Comparison of ENCODE assay signal across 2 cellular contexts in genomic region chr1:154422521-154422920, GRCh38.
TF ChIP-seq lines count a peak whose summit lies in the region.

No MANE protein-coding gene starts in this region.

TF ChIP-seq in liver, 16 proteins besides CTCF, POLR2A, EP300 and RAD21:
- TF ChIP-seq GABPA (IDR thresholded peaks at IDR 0.05 in 1 of 2, conservative IDR thresholded peaks at IDR 0.05 in 1 of 2) (no peak), FOXA1 (IDR thresholded peaks at IDR 0.05) (no peak), RXRA (IDR thresholded peaks at IDR 0.05) (no peak), JUND (IDR thresholded peaks at IDR 0.05) (no peak), SP1 (IDR thresholded peaks at IDR 0.05) (no peak), HNF4G (IDR thresholded peaks at IDR 0.05) (no peak), EGR1 (IDR thresholded peaks at IDR 0.05; ENCODE audit: low read depth in 2 of 2) (no peak), YY1 (IDR thresholded peaks at IDR 0.05) (no peak), HNF4A (conservative IDR thresholded peaks at IDR 0.05) (no peak), FOXA2 (IDR thresholded peaks at IDR 0.05) (no peak), MAX (IDR thresholded peaks at IDR 0.05) (no peak), REST (IDR thresholded peaks at IDR 0.05) (no peak), ZBTB33 (IDR thresholded peaks at IDR 0.05) (no peak), ATF3 (IDR thresholded peaks at IDR 0.05) (no peak), TAF1 (conservative IDR thresholded peaks at IDR 0.05) (no peak), NR2F2 (IDR thresholded peaks at IDR 0.05) (no peak)

TF ChIP-seq in HepG2, 621 proteins besides CTCF, POLR2A, EP300 and RAD21:
- TF ChIP-seq FIP1L1 (IDR thresholded peaks at IDR 0.05; ENCODE audit: borderline replicate concordance, insufficient read depth, low read depth, low read length) (no peak), U2AF2 (IDR thresholded peaks at IDR 0.05; ENCODE audit: low read depth, low read length) (no peak), GTF3A (CRISPR knock-in tag; conservative IDR thresholded peaks at IDR 0.05) (no peak), MXD4 (CRISPR knock-in tag; IDR thresholded peaks at IDR 0.05) (no peak), HNRNPH1 (optimal IDR thresholded peaks at IDR 0.05; ENCODE audit: low read depth, low read length) (no peak), ZNF263 (CRISPR knock-in tag; IDR thresholded peaks at IDR 0.05) (no peak), ZNF460 (CRISPR knock-in tag; IDR thresholded peaks at IDR 0.05; ENCODE audit: borderline replicate concordance) (no peak), KDM3A (CRISPR knock-in tag; IDR thresholded peaks at IDR 0.05; ENCODE audit: low read depth) (no peak), ZFP36L2 (CRISPR knock-in tag; IDR thresholded peaks at IDR 0.05) (no peak)
